Comparison of ENCODE assay signal across 4 cellular contexts in the genomic region with DNA sequence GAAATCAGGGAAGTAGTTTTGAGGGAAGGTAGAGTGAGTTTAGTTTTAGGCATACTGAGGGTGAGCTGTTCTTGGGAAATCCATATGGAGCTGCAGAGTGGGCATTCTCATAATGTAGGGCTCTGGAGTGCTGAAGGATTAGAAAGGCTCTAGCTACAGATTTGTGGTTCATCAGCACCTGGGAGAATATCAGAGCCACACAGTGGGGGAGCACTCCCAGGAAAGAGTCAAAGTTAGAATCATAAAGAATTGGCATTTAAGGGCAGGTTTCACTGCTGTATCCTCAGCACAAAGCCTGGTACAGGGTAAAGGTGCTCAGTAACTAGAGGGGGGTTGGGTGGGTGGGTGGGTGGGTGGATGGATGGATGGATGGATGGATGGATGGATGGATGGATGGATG. TPM values are rescaled to one million over a fixed set of nuclear protein-coding genes. Genes with fewer than 3 reads are reported as not detected.
"Had no signal": no experiment of that assay in that cellular context is flagged by ENCODE, and none has a peak within 500 bp of the region (broad histone marks: within the 10 kb centered on the region; RNA-seq: fewer than 3 reads in every experiment).

No MANE protein-coding gene starts in this region.

- DNase-seq: GDM1, GF-D8 had no signal

- H3K4me3 ChIP-seq: GM12878 had no signal

- ATAC-seq: GM12878 had no signal

RNA-seq across cellular contexts. Expression of a gene that starts 52.5 kb away (rescaled TPM):
- total RNA-seq: G401, GM12878 had no signal
